10 cellular contexts compared by ENCODE assay signal in the genomic region with DNA sequence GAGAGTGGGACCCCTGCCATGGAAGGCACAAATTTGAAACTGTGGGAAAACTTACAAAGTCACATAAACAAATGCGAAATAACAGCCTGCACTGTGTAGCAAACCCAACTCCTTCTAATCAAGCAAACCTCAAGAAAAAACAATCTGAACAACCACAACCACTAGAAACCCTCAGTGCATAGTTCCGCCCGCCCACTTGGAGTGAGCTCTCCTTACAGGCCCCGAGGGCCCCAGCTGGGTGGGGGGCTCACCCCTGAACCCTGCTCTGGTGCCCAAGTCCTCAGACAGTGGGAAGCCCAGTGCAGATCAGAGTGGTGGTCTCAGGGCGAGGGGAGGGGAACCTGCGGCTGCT.
DNase-seq lines count a peak whose midpoint lies in the region; ATAC-seq lines count a peak whose summit lies in the region.
"Had no signal": no experiment of that assay in that cellular context is flagged by ENCODE, and none has a peak within 500 bp of the region (broad histone marks: within the 10 kb centered on the region; RNA-seq: fewer than 3 reads in every experiment).

No MANE protein-coding gene starts in this region.

- no peak for ATAC-seq in GM18502 (IDR thresholded peaks at IDR 0.05; ENCODE audit: poor library complexity, unreplicated experiment)

- H3K27me3 ChIP-seq in layer of hippocampus (ENCODE audit: control insufficient read depth, insufficient read depth, low read length) = peaks cover 18% of the 10 kb centered on the region

- peak overlapping the region; percentile 72 for H3K27ac ChIP-seq in layer of hippocampus (ENCODE audit: low read depth, low read length)

- DNase-seq in HK-2 (ENCODE audit: unreplicated experiment) (peak; percentile 46), amniotic epithelial cell (ENCODE audit: low read depth) (peak; percentile 86), stromal cell of bone marrow (ENCODE audit: low read depth) (peak; percentile 80), GDM1 (lab: John Stamatoyannopoulos, UW) (no peak), DMS 273 treated with DMSO at 0.1 percent for 48 hours (lab: John Stamatoyannopoulos, UW) (no peak), amniotic stem cell (lab: John Stamatoyannopoulos, UW) (no peak)
- DNase-seq: activated naive CD4-positive, alpha-beta T cell; stimulated activated CD8-positive, alpha-beta memory T cell treated with anti-CD3 and anti-CD28 coated beads, Interleukin-4, amount 100 ng/mL, for 48 hours had no signal

Comparison
In these comparisons a context has a peak if more than half of its experiments do, and no peak if none do; other contexts are left out.
1. DNase-seq: peak in HK-2 (single experiment), amniotic epithelial cell (single experiment) and stromal cell of bone marrow (single experiment); none in GDM1 (single experiment), DMS 273 treated with DMSO at 0.1 percent for 48 hours (single experiment) and amniotic stem cell (single experiment).